In genomic region chr16:71961066-71962039, GRCh38 we compare ENCODE assay signal across 8 cellular contexts. TPM values are rescaled to one million over a fixed set of nuclear protein-coding genes. Genes with fewer than 3 reads are reported as not detected.
DNase-seq lines count a peak whose midpoint lies in the region; ATAC-seq, FAIRE-seq and TF ChIP-seq lines count a peak whose summit lies in the region.

No MANE protein-coding gene starts in this region.

- H3K4me3 ChIP-seq in right cardiac atrium (ENCODE audit: low read length) = no peak overlapping the region

- no peaks in the 10 kb centered on the region for H3K27me3 ChIP-seq in right cardiac atrium (ENCODE audit: control insufficient read depth, insufficient read depth)

- H3K9me3 ChIP-seq in T-helper 17 cell (ENCODE audit: control insufficient read depth, low read length, poor library complexity, severe bottlenecking) = no peaks in the 10 kb centered on the region
- H3K9me3 ChIP-seq in right cardiac atrium (ENCODE audit: control insufficient read depth, low read length) = no peaks in the 10 kb centered on the region

- no peak overlapping the region for H3K4me3 Mint-ChIP-seq in T-helper 17 cell

- intact Hi-C loops in right cardiac atrium (cut with DNase I) (loop anchor here in 2 of 4 donors (5.0 to 10.0 kb wide), 2 partner anchors 77 to 214 kb away; partner anchors contain the start of gene ZNF821 (in 1 of the 2)), sciatic nerve (cut with DNase I) (no loop called here)

- peak overlapping the region; percentile 74 for H3K27ac Mint-ChIP-seq in T-helper 17 cell

- CTCF ChIA-PET in HEK293T (lab: Yijun Ruan, JAX) = interaction anchor here (0.6 to 1.5 kb wide), 17 partner anchors 10 to 1309 kb away, joined by 3 to 11 read pairs (median 3); no protein-coding TSS in a partner anchor

- H3K27ac ChIP-seq in right cardiac atrium (ENCODE audit: low read length) = no peak overlapping the region

- POLR2A ChIA-PET in HEK293T (lab: Yijun Ruan, JAX) = interaction anchor here (0.6 to 1.5 kb wide), 4 partner anchors 12 to 66 kb away, joined by 3 to 4 read pairs (median 3); partner anchors contain the start of gene IST1

- no peaks in the 10 kb centered on the region for H3K36me3 Mint-ChIP-seq in T-helper 17 cell (ENCODE audit: low read depth)

- ATAC-seq in T-helper 17 cell = peak; percentile 94
- ATAC-seq in right cardiac atrium = peak; percentile 86 to 96
- ATAC-seq in sciatic nerve = peak; percentile 98
- no peak for ATAC-seq in HG02763 (IDR thresholded peaks at IDR 0.05; ENCODE audit: unreplicated experiment)

- peaks cover 6% of the 10 kb centered on the region for H3K4me1 Mint-ChIP-seq in T-helper 17 cell

- FAIRE-seq in G401.6 (lab: Jason Lieb, UNC) = peak; percentile 89

- H3K27me3 Mint-ChIP-seq in T-helper 17 cell = peaks cover 5% of the 10 kb centered on the region

- no peaks in the 10 kb centered on the region for H3K4me1 ChIP-seq in right cardiac atrium (ENCODE audit: control insufficient read depth, insufficient read depth, low read length)

- 53% methylated on average over 14 of the region's 14 CpGs for WGBS in right cardiac atrium

- peak; percentile 79 for DNase-seq in HEK293T (ENCODE audit: extremely low spot score)
- peak; percentile 47 for DNase-seq in NCI-H146 (lab: John Stamatoyannopoulos, UW)
- DNase-seq in T-helper 17 cell = peak; percentile 53 to 72 (median 59)
- DNase-seq in amygdala (lab: John Stamatoyannopoulos, UW) = peak in 55 of 56 donors; percentile 3 to 98 (median 70)
- peak; percentile 84 to 90 (median 89) for DNase-seq in right cardiac atrium
- peak; percentile 89 for DNase-seq in sciatic nerve (ENCODE audit: low spot score)

TF ChIP-seq in HEK293T, 16 proteins besides CTCF, POLR2A, EP300 and RAD21:
- TF ChIP-seq, protein P1, sequence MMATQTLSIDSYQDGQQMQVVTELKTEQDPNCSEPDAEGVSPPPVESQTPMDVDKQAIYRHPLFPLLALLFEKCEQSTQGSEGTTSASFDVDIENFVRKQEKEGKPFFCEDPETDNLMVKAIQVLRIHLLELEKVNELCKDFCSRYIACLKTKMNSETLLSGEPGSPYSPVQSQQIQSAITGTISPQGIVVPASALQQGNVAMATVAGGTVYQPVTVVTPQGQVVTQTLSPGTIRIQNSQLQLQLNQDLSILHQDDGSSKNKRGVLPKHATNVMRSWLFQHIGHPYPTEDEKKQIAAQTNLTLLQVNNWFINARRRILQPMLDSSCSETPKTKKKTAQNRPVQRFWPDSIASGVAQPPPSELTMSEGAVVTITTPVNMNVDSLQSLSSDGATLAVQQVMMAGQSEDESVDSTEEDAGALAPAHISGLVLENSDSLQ (IDR thresholded peaks at IDR 0.05) = peak; percentile 66
- TF ChIP-seq L3MBTL2 (conservative IDR thresholded peaks at IDR 0.05) = peak; percentile 36; the same call in 1 of the 2 replicates
- TF ChIP-seq HDGF (IDR thresholded peaks at IDR 0.05; ENCODE audit: borderline replicate concordance) = no peak

RNA-seq across cellular contexts. Expression of gene PKD1L3, which starts 38.8 kb away (rescaled TPM):
- total RNA-seq in T-helper 17 cell (under 1 TPM in 1 of 2 donors, not detected in 1; 0.34 TPM), right cardiac atrium (1 to 10 TPM in 1 of 4 donors, under 1 TPM in 3; 0.26 to 1.1 (median 0.44) TPM), sciatic nerve (0.40 TPM)
- polyA plus RNA-seq in right cardiac atrium = 0.18 TPM

RNA-seq across cellular contexts. Expression of gene DHODH, which starts 47.2 kb away (rescaled TPM):
- 1 to 10 TPM; 5.0 to 5.9 TPM for total RNA-seq in T-helper 17 cell
- 10 to 100 TPM; 44.1 to 55.7 (median 47.4) TPM for total RNA-seq in right cardiac atrium
- 38.9 TPM for polyA plus RNA-seq in right cardiac atrium
- 8.1 TPM for total RNA-seq in sciatic nerve
